In the genomic region with DNA sequence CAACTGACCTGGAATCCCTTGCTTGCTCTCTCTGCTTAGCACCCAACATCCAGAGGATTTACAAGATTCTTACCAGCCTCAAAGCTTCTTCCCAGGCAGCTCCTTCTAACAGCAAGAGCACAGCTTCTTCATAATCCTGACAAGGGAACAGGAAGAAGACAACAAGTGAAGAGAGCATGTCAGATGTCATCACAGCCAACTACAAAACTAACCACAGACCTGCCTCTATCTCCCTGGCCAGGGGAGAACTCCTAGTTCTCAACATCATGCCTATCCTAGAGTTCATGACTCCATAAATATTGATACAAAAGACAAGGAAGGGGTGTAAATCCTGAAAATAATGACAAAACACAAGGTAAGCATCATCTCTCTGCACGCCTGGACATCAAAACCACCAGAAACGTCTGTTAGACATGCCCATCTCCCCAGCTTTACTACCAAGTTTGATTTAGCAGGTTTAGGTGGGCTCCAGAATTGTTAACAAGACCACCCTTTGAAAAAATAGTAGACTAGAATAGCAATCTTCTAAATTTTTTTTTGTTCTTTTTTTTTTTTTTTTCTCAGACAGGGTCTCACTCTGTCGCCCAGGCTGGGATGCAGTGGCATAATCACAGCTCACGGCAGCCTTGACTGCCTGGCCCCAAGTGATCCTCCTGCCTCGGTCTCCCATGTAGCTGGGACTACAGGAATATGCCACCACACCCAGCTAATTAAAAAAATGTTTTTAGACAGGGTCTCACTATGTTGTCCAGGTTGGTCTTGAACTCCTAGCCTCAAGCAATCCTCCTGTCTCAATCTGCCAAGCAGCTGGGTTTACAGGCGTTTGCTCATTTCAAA, we compare ENCODE assay signal across 24 cellular contexts. TPM values are rescaled to one million over a fixed set of nuclear protein-coding genes. Genes with fewer than 3 reads are reported as not detected.
DNase-seq lines count a peak whose midpoint lies in the region; ATAC-seq, FAIRE-seq and TF ChIP-seq lines count a peak whose summit lies in the region.
"Had no signal": no experiment of that assay in that cellular context is flagged by ENCODE, and none has a peak within 500 bp of the region (broad histone marks: within the 10 kb centered on the region; RNA-seq: fewer than 3 reads in every experiment).

No MANE protein-coding gene starts in this region.

- H3K27me3 ChIP-seq in HepG2 (ENCODE audit: control insufficient read depth in 1 of 2, insufficient read depth in 2 of 2, low read length in 2 of 2) (no peaks in the 10 kb centered on the region), right lobe of liver (no peaks in the 10 kb centered on the region), astrocyte (ENCODE audit: insufficient read depth, low read length) (no peaks in the 10 kb centered on the region)
- H3K27me3 ChIP-seq: BLaER1 had no signal

- H3K4me2 ChIP-seq in HepG2 (ENCODE audit: low read depth, low read length) (peak overlapping the region; percentile 77), astrocyte (ENCODE audit: low read length) (no peak overlapping the region)
- H3K4me2 ChIP-seq: BLaER1 had no signal

- peak overlapping the region; percentile 57 to 67 (median 66) for H3K4me3 ChIP-seq in HepG2 (replicated peaks in 1 of 3; ENCODE audit: insufficient read depth in 1 of 3, low read depth in 2 of 3, low read length in 3 of 3)
- no peak overlapping the region for H3K4me3 ChIP-seq in right lobe of liver
- H3K4me3 ChIP-seq in astrocyte (ENCODE audit: insufficient read depth, low read depth, low read length), result no peak overlapping the region
- H3K4me3 ChIP-seq: BLaER1, GM23248, HAP-1 had no signal

- CTCF ChIA-PET in HepG2 (lab: Yijun Ruan, JAX; ENCODE audit: low intra/inter-chr PET ratio, low total read pairs), result no interaction called here

- H3K36me3 Mint-ChIP-seq in activated CD4-positive, alpha-beta T cell treated with anti-CD3 and anti-CD28 coated beads, Interleukin-2, amount 10 ng/mL, durations not matched to agents 24 days and 14 days (ENCODE audit: low read depth), result peaks cover 52% of the 10 kb centered on the region
- peaks cover 12% of the 10 kb centered on the region for H3K36me3 Mint-ChIP-seq in astrocyte (ENCODE audit: low read depth, unreplicated experiment)
- peaks cover 95% of the 10 kb centered on the region for H3K36me3 Mint-ChIP-seq in stimulated activated effector memory CD8-positive, alpha-beta T cell treated with anti-CD3 and anti-CD28 coated beads, Interleukin-12 subunit alpha, Interleukin-12 subunit beta, amount 100 ng/mL, for 72 hours

- peaks cover 11% of the 10 kb centered on the region for H3K4me1 Mint-ChIP-seq in activated CD4-positive, alpha-beta T cell treated with anti-CD3 and anti-CD28 coated beads, Interleukin-2, amount 10 ng/mL, durations not matched to agents 24 days and 14 days
- peaks cover 14% of the 10 kb centered on the region for H3K4me1 Mint-ChIP-seq in astrocyte (ENCODE audit: low read depth, unreplicated experiment)
- peaks cover 15% of the 10 kb centered on the region for H3K4me1 Mint-ChIP-seq in stimulated activated effector memory CD8-positive, alpha-beta T cell treated with anti-CD3 and anti-CD28 coated beads, Interleukin-12 subunit alpha, Interleukin-12 subunit beta, amount 100 ng/mL, for 72 hours

- H3K27me3 Mint-ChIP-seq in activated CD4-positive, alpha-beta T cell treated with anti-CD3 and anti-CD28 coated beads, Interleukin-2, amount 10 ng/mL, durations not matched to agents 24 days and 14 days, result no peaks in the 10 kb centered on the region
- H3K27me3 Mint-ChIP-seq in astrocyte (ENCODE audit: low read depth, unreplicated experiment), result no peaks in the 10 kb centered on the region
- H3K27me3 Mint-ChIP-seq: CD4-positive, alpha-beta memory T cell had no signal

- H3K9me3 Mint-ChIP-seq in activated CD4-positive, alpha-beta T cell treated with anti-CD3 and anti-CD28 coated beads, Interleukin-2, amount 10 ng/mL, durations not matched to agents 24 days and 14 days, result no peaks in the 10 kb centered on the region
- H3K9me3 Mint-ChIP-seq in astrocyte (ENCODE audit: unreplicated experiment), result no peaks in the 10 kb centered on the region
- H3K9me3 Mint-ChIP-seq in stimulated activated effector memory CD8-positive, alpha-beta T cell treated with anti-CD3 and anti-CD28 coated beads, Interleukin-12 subunit alpha, Interleukin-12 subunit beta, amount 100 ng/mL, for 72 hours, result no peaks in the 10 kb centered on the region
- H3K9me3 Mint-ChIP-seq: CD14-positive monocyte; CD4-positive, alpha-beta memory T cell had no signal

- TF ChIP-seq POLR2A in HepG2 (IDR thresholded peaks at IDR 0.05; ENCODE audit: insufficient read depth in 1 of 2, low read depth in 2 of 2, low read length in 2 of 2) (peak; percentile 14 to 32; a peak in 2 of 4 replicates), right lobe of liver (IDR thresholded peaks at IDR 0.05) (no peak)

- TF ChIP-seq EP300 in HepG2 (IDR thresholded peaks at IDR 0.05; ENCODE audit: low read depth in 2 of 2, low read length in 2 of 2), result no peak
- no peak for TF ChIP-seq EP300 in HepG2 (CRISPR knock-in tag; IDR thresholded peaks at IDR 0.05; ENCODE audit: borderline replicate concordance)

- H3K9ac ChIP-seq in HepG2 (ENCODE audit: insufficient read depth, low read depth, low read length) (peak overlapping the region; percentile 93), astrocyte (ENCODE audit: low read length) (no peak overlapping the region)
- H3K9ac ChIP-seq: BLaER1, GM23248 had no signal

- in situ Hi-C loops in HepG2 (cut with HindIII; ENCODE audit: extremely low pct_ligation_motif_present, low pct_unique_long_range_greater_than_20kb), result no loop called here

- H3K9me3 ChIP-seq in HepG2 (ENCODE audit: low read length) (no peaks in the 10 kb centered on the region), right lobe of liver (no peaks in the 10 kb centered on the region), astrocyte (ENCODE audit: insufficient read depth, low read depth, low read length) (no peaks in the 10 kb centered on the region)
- H3K9me3 ChIP-seq: BLaER1, HAP-1 had no signal

- no peak for TF ChIP-seq RAD21 in HepG2 (CRISPR knock-in tag; IDR thresholded peaks at IDR 0.05)

- H2AFZ ChIP-seq in HepG2 (ENCODE audit: low read length) (no peak overlapping the region), astrocyte (ENCODE audit: low read depth, low read length) (no peak overlapping the region)
- H2AFZ ChIP-seq: GM23248 had no signal

- ATAC-seq in HepG2 (no peak), right lobe of liver (no peak), GM21619 (IDR thresholded peaks at IDR 0.05; ENCODE audit: unreplicated experiment) (no peak)
- no peak for ATAC-seq in stimulated activated effector memory CD8-positive, alpha-beta T cell treated with anti-CD3 and anti-CD28 coated beads, Interleukin-12 subunit alpha, Interleukin-12 subunit beta, amount 100 ng/mL, for 72 hours

- peaks cover 5% of the 10 kb centered on the region; the same call in 1 of the 2 replicates for H4K20me1 ChIP-seq in HepG2 (ENCODE audit: insufficient read depth, low read length)
- peaks cover 4% of the 10 kb centered on the region for H4K20me1 ChIP-seq in astrocyte (ENCODE audit: insufficient read depth, low read length)
- H4K20me1 ChIP-seq: BLaER1 had no signal

- no peak overlapping the region for H3K4me3 Mint-ChIP-seq in activated CD4-positive, alpha-beta T cell treated with anti-CD3 and anti-CD28 coated beads, Interleukin-2, amount 10 ng/mL, durations not matched to agents 24 days and 14 days
- no peak overlapping the region for H3K4me3 Mint-ChIP-seq in astrocyte (ENCODE audit: unreplicated experiment)
- H3K4me3 Mint-ChIP-seq in stimulated activated effector memory CD8-positive, alpha-beta T cell treated with anti-CD3 and anti-CD28 coated beads, Interleukin-12 subunit alpha, Interleukin-12 subunit beta, amount 100 ng/mL, for 72 hours, result no peak overlapping the region
- H3K4me3 Mint-ChIP-seq: CD14-positive monocyte; CD4-positive, alpha-beta memory T cell had no signal

- intact Hi-C loops in activated CD4-positive, alpha-beta T cell treated with anti-CD3 and anti-CD28 coated beads, Interleukin-2, amount 10 ng/mL, durations not matched to agents 24 days and 14 days (cut with micrococcal nuclease), result loop anchor here (10.0 kb wide), 1 partner anchor 533 kb away; no protein-coding TSS in a partner anchor
- intact Hi-C loops in HepG2 (cut with micrococcal nuclease; ENCODE audit: unreplicated experiment), result no loop called here
- intact Hi-C loops in right lobe of liver (cut with DNase I), result no loop called here

- peaks cover 90% of the 10 kb centered on the region for H3K4me1 ChIP-seq in HepG2 (ENCODE audit: insufficient read depth, low read length)
- peaks cover 0 to 25% (median 7%) of the 10 kb centered on the region in 4 donors for H3K4me1 ChIP-seq in right lobe of liver
- peaks cover 3% of the 10 kb centered on the region for H3K4me1 ChIP-seq in astrocyte (ENCODE audit: insufficient read depth, low read length)
- H3K4me1 ChIP-seq: BLaER1, HAP-1 had no signal

- FAIRE-seq in HepG2 (lab: Jason Lieb, UNC) (no peak), astrocyte (lab: Jason Lieb, UNC) (no peak)
- FAIRE-seq: GM12892, GM18507 had no signal

- DNase-seq in activated CD4-positive, alpha-beta T cell treated with anti-CD3 and anti-CD28 coated beads, Interleukin-2, amount 10 ng/mL, durations not matched to agents 24 days and 14 days, result no peak
- no peak for DNase-seq in activated CD4-positive, alpha-beta T cell treated with anti-CD3 and anti-CD28 coated beads for 1 hour
- DNase-seq in HepG2 (ENCODE audit: low spot score), result no peak
- DNase-seq in right lobe of liver, result no peak
- no peak for DNase-seq in astrocyte (ENCODE audit: low read depth)
- DNase-seq in stimulated activated effector memory CD8-positive, alpha-beta T cell treated with anti-CD3 and anti-CD28 coated beads, Interleukin-12 subunit alpha, Interleukin-12 subunit beta, amount 100 ng/mL, for 72 hours (ENCODE audit: low spot score in 2 of 2), result no peak
- DNase-seq in NCI-H1436 (lab: John Stamatoyannopoulos, UW), result no peak
- DNase-seq: 8988T; CD4-positive, alpha-beta memory T cell; DMS153; DMS79; GDM1; GM23248 had no signal

- H3K36me3 ChIP-seq in HepG2 (replicated peaks in 1 of 2; ENCODE audit: control insufficient read depth in 1 of 2, insufficient read depth in 2 of 2, low read length in 2 of 2) (peaks cover 15 to 52% of the 10 kb centered on the region in 2 experiments), right lobe of liver (peaks cover 0 to 29% (median 15%) of the 10 kb centered on the region in 4 donors), astrocyte (ENCODE audit: insufficient read depth, low read length) (peaks cover 10% of the 10 kb centered on the region)

- BruUV-seq in HepG2 (replicated peaks; lab: Mats Ljungman, UMichigan), result no TSS peak

- POLR2A ChIA-PET in HepG2 (lab: Yijun Ruan, JAX), result interaction anchor here (0.8 to 4.7 kb wide), 5 partner anchors 10 to 17 kb away, joined by 3 to 45 read pairs (median 11); no protein-coding TSS in a partner anchor

- 80% methylated on average over 6 of the region's 6 CpGs for WGBS in HepG2 (ENCODE audit: low lambda C conversion rate)
- WGBS in right lobe of liver (ENCODE audit: insufficient coverage, low coverage, low lambda C conversion rate, missing lambda C conversion rate), result 92% methylated on average over 6 of the region's 6 CpGs

- TF ChIP-seq CTCF in HepG2 (CRISPR knock-in tag; IDR thresholded peaks at IDR 0.05) (no peak), right lobe of liver (IDR thresholded peaks at IDR 0.05) (no peak), astrocyte (IDR thresholded peaks at IDR 0.05; ENCODE audit: insufficient read depth, low read depth, low read length) (no peak)

- H3K27ac ChIP-seq in HepG2 (ENCODE audit: extremely low read length, insufficient read depth, low read length), result peak overlapping the region; percentile 99
- H3K27ac ChIP-seq in right lobe of liver, result no peak overlapping the region
- no peak overlapping the region for H3K27ac ChIP-seq in astrocyte (ENCODE audit: low read depth, low read length)
- H3K27ac ChIP-seq: BLaER1, GM23248 had no signal

- H3K79me2 ChIP-seq in HepG2 (ENCODE audit: insufficient read depth, low read length) (peaks cover 82% of the 10 kb centered on the region), astrocyte (ENCODE audit: insufficient read depth, low read length) (no peaks in the 10 kb centered on the region)

- H3K27ac Mint-ChIP-seq in activated CD4-positive, alpha-beta T cell treated with anti-CD3 and anti-CD28 coated beads, Interleukin-2, amount 10 ng/mL, durations not matched to agents 24 days and 14 days, result peak overlapping the region; percentile 36
- H3K27ac Mint-ChIP-seq in astrocyte (ENCODE audit: unreplicated experiment), result peak overlapping the region; percentile 1
- peak overlapping the region; percentile 27 for H3K27ac Mint-ChIP-seq in stimulated activated effector memory CD8-positive, alpha-beta T cell treated with anti-CD3 and anti-CD28 coated beads, Interleukin-12 subunit alpha, Interleukin-12 subunit beta, amount 100 ng/mL, for 72 hours

RNA-seq across cellular contexts. Expression of a gene that starts 20.2 kb away (rescaled TPM):
- not detected in 2 replicates for total RNA-seq in activated CD4-positive, alpha-beta T cell treated with anti-CD3 and anti-CD28 coated beads, Interleukin-2, amount 10 ng/mL, durations not matched to agents 24 days and 14 days
- not detected in 2 replicates for total RNA-seq in HepG2 (2016; rRNA removed; fragmentation: Illumina TruSeq; extraction: Trizol)
- total RNA-seq in HepG2 (2016; cell fraction: cytosol; rRNA removed; fragmentation: Illumina TruSeq; extraction: Trizol; ENCODE audit: low read depth), result not detected in 2 replicates
- not detected in 2 replicates for total RNA-seq in HepG2 (2016; cell fraction: insoluble cytoplasmic fraction; rRNA removed; fragmentation: Illumina TruSeq; extraction: Trizol)
- not detected in 2 replicates for total RNA-seq in HepG2 (2016; cell fraction: membrane; rRNA removed; fragmentation: Illumina TruSeq; extraction: Trizol)
- not detected in 2 replicates for total RNA-seq in HepG2 (2016; cell fraction: nucleus; rRNA removed; fragmentation: Illumina TruSeq; extraction: Trizol)
- polyA plus RNA-seq in HepG2 (2011; rRNA removed), result not detected in 2 replicates
- not detected in 2 replicates for polyA plus RNA-seq in HepG2 (2011; cell fraction: cytosol; rRNA removed)
- polyA plus RNA-seq in HepG2 (2011; cell fraction: nucleus; rRNA removed), result not detected in 2 replicates
- polyA plus RNA-seq in HepG2 (2012), result not detected in 2 replicates
- polyA plus RNA-seq in HepG2 (2016; cell fraction: cytosol; fragmentation: Illumina TruSeq; extraction: Trizol; ENCODE audit: low read depth), result not detected in 2 replicates
- not detected in 2 replicates for polyA plus RNA-seq in HepG2 (2016; cell fraction: insoluble cytoplasmic fraction; fragmentation: Illumina TruSeq; extraction: Trizol; ENCODE audit: low read depth)
- polyA plus RNA-seq in HepG2 (2016; cell fraction: membrane; fragmentation: Illumina TruSeq; extraction: Trizol; ENCODE audit: low read depth), result not detected in 2 replicates
- not detected in 2 replicates for polyA plus RNA-seq in HepG2 (2016; cell fraction: nucleus; fragmentation: Illumina TruSeq; extraction: Trizol; ENCODE audit: insufficient read depth, low read depth)
- polyA minus RNA-seq in HepG2 (2011; rRNA and poly(A)+ RNA removed; ENCODE audit: low replicate concordance), result not detected in 2 replicates
- polyA minus RNA-seq in HepG2 (2011; cell fraction: cytosol; rRNA and poly(A)+ RNA removed), result not detected in 2 replicates
- not detected in 2 replicates for polyA minus RNA-seq in HepG2 (2011; cell fraction: nucleus; rRNA and poly(A)+ RNA removed)
- not detected for total RNA-seq in right lobe of liver
- total RNA-seq in astrocyte, result not detected in 2 replicates
- total RNA-seq: A673; CD4-positive, alpha-beta memory T cell; Daoy; GM23248; H4; HT-29 had no signal
- polyA plus RNA-seq: AG04450; CD14-positive monocyte; CD4-positive, alpha-beta memory T cell; GM23248 had no signal

RNA-seq across cellular contexts. Expression of a gene that starts 26.5 kb away (rescaled TPM):
- total RNA-seq in activated CD4-positive, alpha-beta T cell treated with anti-CD3 and anti-CD28 coated beads, Interleukin-2, amount 10 ng/mL, durations not matched to agents 24 days and 14 days, result 0.09 TPM in 1 of 2 replicates, not detected in the other
- total RNA-seq in HepG2 (2016; rRNA removed; fragmentation: Illumina TruSeq; extraction: Trizol) (0.07 TPM in 1 of 2 replicates, not detected in the other), right lobe of liver (not detected), astrocyte (not detected in 2 replicates)
- total RNA-seq in HepG2 (2016; cell fraction: cytosol; rRNA removed; fragmentation: Illumina TruSeq; extraction: Trizol; ENCODE audit: low read depth), result not detected in 2 replicates
- total RNA-seq in HepG2 (2016; cell fraction: insoluble cytoplasmic fraction; rRNA removed; fragmentation: Illumina TruSeq; extraction: Trizol), result 0.13 TPM in 1 of 2 replicates, not detected in the other
- total RNA-seq in HepG2 (2016; cell fraction: membrane; rRNA removed; fragmentation: Illumina TruSeq; extraction: Trizol), result not detected in 2 replicates
- 0.50 and 0.60 TPM in 2 replicates for total RNA-seq in HepG2 (2016; cell fraction: nucleus; rRNA removed; fragmentation: Illumina TruSeq; extraction: Trizol)
- 0.07 and 0.11 TPM in 2 replicates for polyA plus RNA-seq in HepG2 (2011; rRNA removed)
- 0.04 TPM in 1 of 2 replicates, not detected in the other for polyA plus RNA-seq in HepG2 (2011; cell fraction: cytosol; rRNA removed)
- 0.90 and 1.2 TPM in 2 replicates for polyA plus RNA-seq in HepG2 (2011; cell fraction: nucleus; rRNA removed)
- polyA plus RNA-seq in HepG2 (2012), result 0.07 TPM in 1 of 2 replicates, not detected in the other
- polyA plus RNA-seq in HepG2 (2016; cell fraction: cytosol; fragmentation: Illumina TruSeq; extraction: Trizol; ENCODE audit: low read depth), result not detected in 2 replicates
- polyA plus RNA-seq in HepG2 (2016; cell fraction: insoluble cytoplasmic fraction; fragmentation: Illumina TruSeq; extraction: Trizol; ENCODE audit: low read depth), result not detected in 2 replicates
- not detected in 2 replicates for polyA plus RNA-seq in HepG2 (2016; cell fraction: membrane; fragmentation: Illumina TruSeq; extraction: Trizol; ENCODE audit: low read depth)
- 0.81 and 0.96 TPM in 2 replicates for polyA plus RNA-seq in HepG2 (2016; cell fraction: nucleus; fragmentation: Illumina TruSeq; extraction: Trizol; ENCODE audit: insufficient read depth, low read depth)
- polyA minus RNA-seq in HepG2 (2011; rRNA and poly(A)+ RNA removed; ENCODE audit: low replicate concordance), result 0.09 and 0.16 TPM in 2 replicates
- polyA minus RNA-seq in HepG2 (2011; cell fraction: cytosol; rRNA and poly(A)+ RNA removed), result not detected in 2 replicates
- 1.4 and 2.0 TPM in 2 replicates for polyA minus RNA-seq in HepG2 (2011; cell fraction: nucleus; rRNA and poly(A)+ RNA removed)
- total RNA-seq: A673, Daoy, GM23248, H4, HT-29 had no signal
- polyA plus RNA-seq: AG04450; CD14-positive monocyte; CD4-positive, alpha-beta memory T cell; GM23248 had no signal

RNA-seq across cellular contexts. Expression of a gene that starts 51.7 kb away (rescaled TPM):
- 35.2 and 36.2 TPM in 2 replicates for total RNA-seq in activated CD4-positive, alpha-beta T cell treated with anti-CD3 and anti-CD28 coated beads, Interleukin-2, amount 10 ng/mL, durations not matched to agents 24 days and 14 days
- total RNA-seq in HepG2 (2016; rRNA removed; fragmentation: Illumina TruSeq; extraction: Trizol), result 275 and 437 TPM in 2 replicates
- 48.7 and 50.4 TPM in 2 replicates for total RNA-seq in HepG2 (2016; cell fraction: cytosol; rRNA removed; fragmentation: Illumina TruSeq; extraction: Trizol; ENCODE audit: low read depth)
- total RNA-seq in HepG2 (2016; cell fraction: insoluble cytoplasmic fraction; rRNA removed; fragmentation: Illumina TruSeq; extraction: Trizol), result 275 and 435 TPM in 2 replicates
- total RNA-seq in HepG2 (2016; cell fraction: membrane; rRNA removed; fragmentation: Illumina TruSeq; extraction: Trizol), result 126 and 136 TPM in 2 replicates
- 175 and 206 TPM in 2 replicates for total RNA-seq in HepG2 (2016; cell fraction: nucleus; rRNA removed; fragmentation: Illumina TruSeq; extraction: Trizol)
- 137 and 157 TPM in 2 replicates for polyA plus RNA-seq in HepG2 (2011; rRNA removed)
- polyA plus RNA-seq in HepG2 (2011; cell fraction: cytosol; rRNA removed), result 71.0 and 99.3 TPM in 2 replicates
- polyA plus RNA-seq in HepG2 (2011; cell fraction: nucleus; rRNA removed), result 215 and 228 TPM in 2 replicates
- 216 and 231 TPM in 2 replicates for polyA plus RNA-seq in HepG2 (2012)
- 37.8 and 39.9 TPM in 2 replicates for polyA plus RNA-seq in HepG2 (2016; cell fraction: cytosol; fragmentation: Illumina TruSeq; extraction: Trizol; ENCODE audit: low read depth)
- polyA plus RNA-seq in HepG2 (2016; cell fraction: insoluble cytoplasmic fraction; fragmentation: Illumina TruSeq; extraction: Trizol; ENCODE audit: low read depth), result 324 and 336 TPM in 2 replicates
- polyA plus RNA-seq in HepG2 (2016; cell fraction: membrane; fragmentation: Illumina TruSeq; extraction: Trizol; ENCODE audit: low read depth), result 69.9 and 75.6 TPM in 2 replicates
- 301 and 311 TPM in 2 replicates for polyA plus RNA-seq in HepG2 (2016; cell fraction: nucleus; fragmentation: Illumina TruSeq; extraction: Trizol; ENCODE audit: insufficient read depth, low read depth)
- polyA minus RNA-seq in HepG2 (2011; rRNA and poly(A)+ RNA removed; ENCODE audit: low replicate concordance), result 47.1 and 81.0 TPM in 2 replicates
- 115 and 137 TPM in 2 replicates for polyA minus RNA-seq in HepG2 (2011; cell fraction: cytosol; rRNA and poly(A)+ RNA removed)
- polyA minus RNA-seq in HepG2 (2011; cell fraction: nucleus; rRNA and poly(A)+ RNA removed), result 126 and 136 TPM in 2 replicates
- 10 to 100 TPM; 10.4 to 20.6 (median 13.0) TPM for total RNA-seq in right lobe of liver
- 20.7 and 23.4 TPM in 2 replicates for total RNA-seq in astrocyte

RNA-seq across cellular contexts. Expression of a gene that starts 51.9 kb away (rescaled TPM):
- 14.2 and 15.9 TPM in 2 replicates for total RNA-seq in activated CD4-positive, alpha-beta T cell treated with anti-CD3 and anti-CD28 coated beads, Interleukin-2, amount 10 ng/mL, durations not matched to agents 24 days and 14 days
- total RNA-seq in HepG2 (2016; rRNA removed; fragmentation: Illumina TruSeq; extraction: Trizol) (10.2 and 16.3 TPM in 2 replicates), right lobe of liver (1 to 10 TPM; 5.2 to 8.3 (median 6.8) TPM), astrocyte (16.3 and 16.7 TPM in 2 replicates)
- 3.1 and 3.4 TPM in 2 replicates for total RNA-seq in HepG2 (2016; cell fraction: cytosol; rRNA removed; fragmentation: Illumina TruSeq; extraction: Trizol; ENCODE audit: low read depth)
- total RNA-seq in HepG2 (2016; cell fraction: insoluble cytoplasmic fraction; rRNA removed; fragmentation: Illumina TruSeq; extraction: Trizol), result 11.2 and 14.7 TPM in 2 replicates
- total RNA-seq in HepG2 (2016; cell fraction: membrane; rRNA removed; fragmentation: Illumina TruSeq; extraction: Trizol), result 12.4 and 14.7 TPM in 2 replicates
- 7.5 and 9.7 TPM in 2 replicates for total RNA-seq in HepG2 (2016; cell fraction: nucleus; rRNA removed; fragmentation: Illumina TruSeq; extraction: Trizol)
- polyA plus RNA-seq in HepG2 (2011; rRNA removed), result 18.5 and 21.6 TPM in 2 replicates
- 9.3 and 11.1 TPM in 2 replicates for polyA plus RNA-seq in HepG2 (2011; cell fraction: cytosol; rRNA removed)
- polyA plus RNA-seq in HepG2 (2011; cell fraction: nucleus; rRNA removed), result 16.3 and 17.2 TPM in 2 replicates
- 9.7 and 10.5 TPM in 2 replicates for polyA plus RNA-seq in HepG2 (2012)
- 8.2 and 9.9 TPM in 2 replicates for polyA plus RNA-seq in HepG2 (2016; cell fraction: cytosol; fragmentation: Illumina TruSeq; extraction: Trizol; ENCODE audit: low read depth)
- 33.0 and 39.4 TPM in 2 replicates for polyA plus RNA-seq in HepG2 (2016; cell fraction: insoluble cytoplasmic fraction; fragmentation: Illumina TruSeq; extraction: Trizol; ENCODE audit: low read depth)
- polyA plus RNA-seq in HepG2 (2016; cell fraction: membrane; fragmentation: Illumina TruSeq; extraction: Trizol; ENCODE audit: low read depth), result 22.2 and 22.6 TPM in 2 replicates
- polyA plus RNA-seq in HepG2 (2016; cell fraction: nucleus; fragmentation: Illumina TruSeq; extraction: Trizol; ENCODE audit: insufficient read depth, low read depth), result 21.7 and 23.3 TPM in 2 replicates
- 6.1 and 7.8 TPM in 2 replicates for polyA minus RNA-seq in HepG2 (2011; rRNA and poly(A)+ RNA removed; ENCODE audit: low replicate concordance)
- polyA minus RNA-seq in HepG2 (2011; cell fraction: cytosol; rRNA and poly(A)+ RNA removed), result 4.7 and 6.2 TPM in 2 replicates
- polyA minus RNA-seq in HepG2 (2011; cell fraction: nucleus; rRNA and poly(A)+ RNA removed), result 11.7 and 12.4 TPM in 2 replicates

Comparison
In these comparisons a context has a peak if more than half of its experiments do, and no peak if none do; other contexts are left out.
1. H3K4me3 ChIP-seq: peak in HepG2 (3 of 3); none in right lobe of liver (0 of 3) and astrocyte (single experiment).
2. Peak in every context shown above with its lines, with median percentiles within 50 percentile points of each other: H3K27ac Mint-ChIP-seq.